Comparison of ENCODE assay signal across 10 cellular contexts in genomic region chr2:223959688-223960087, GRCh38. TPM values are rescaled to one million over a fixed set of nuclear protein-coding genes. Genes with fewer than 3 reads are reported as not detected.
DNase-seq lines count a peak whose midpoint lies in the region; ATAC-seq and TF ChIP-seq lines count a peak whose summit lies in the region.
"Had no signal": no experiment of that assay in that cellular context is flagged by ENCODE, and none has a peak within 500 bp of the region (broad histone marks: within the 10 kb centered on the region; RNA-seq: fewer than 3 reads in every experiment).

No MANE protein-coding gene starts in this region.

- no peak overlapping the region for H3K27ac ChIP-seq in A673 (ENCODE audit: low read depth, low read length, poor library complexity, severe bottlenecking)
- H3K27ac ChIP-seq in HEK293 (ENCODE audit: extremely low read depth, low read depth, low read length) = no peak overlapping the region
- H3K27ac ChIP-seq: right atrium auricular region had no signal

- H3K27me3 ChIP-seq in A673 (replicated peaks; ENCODE audit: insufficient read depth, low read depth, low read length, poor library complexity) = no peaks in the 10 kb centered on the region
- H3K27me3 ChIP-seq: right atrium auricular region had no signal

- in situ Hi-C loops in astrocyte of the spinal cord (cut with HindIII; ENCODE audit: low sequenced_read_pairs) = no loop called here

- H3K9me3 ChIP-seq in A673 (ENCODE audit: low read depth, low read length, poor library complexity, severe bottlenecking) (no peaks in the 10 kb centered on the region), HEK293 (ENCODE audit: control insufficient read depth, insufficient read depth, low read depth, low read length) (no peaks in the 10 kb centered on the region)
- H3K9me3 ChIP-seq: right atrium auricular region had no signal

- ATAC-seq in GM19023 (IDR thresholded peaks at IDR 0.05; ENCODE audit: unreplicated experiment) = no peak

- H3K36me3 ChIP-seq in A673 (ENCODE audit: insufficient read depth, low read length, poor library complexity, severe bottlenecking) = peaks cover 39% of the 10 kb centered on the region
- peaks cover 28 to 42% of the 10 kb centered on the region in 2 experiments for H3K36me3 ChIP-seq in HEK293 (ENCODE audit: control insufficient read depth in 2 of 2, insufficient read depth in 1 of 2, low read length in 2 of 2)

- H3K4me3 ChIP-seq in A673 (ENCODE audit: low read depth, low read length, poor library complexity, severe bottlenecking) (peak overlapping the region; percentile 11), HEK293 (ENCODE audit: low read depth, low read length) (no peak overlapping the region), astrocyte of the spinal cord (ENCODE audit: low read depth, low read length) (no peak overlapping the region)
- H3K4me3 ChIP-seq: right atrium auricular region had no signal

- H3K4me1 ChIP-seq in A673 (ENCODE audit: insufficient read depth, low read length, poor library complexity, severe bottlenecking) (peaks cover 51% of the 10 kb centered on the region), HEK293 (ENCODE audit: control insufficient read depth, insufficient read depth, low read length) (peaks cover 14% of the 10 kb centered on the region)

- CTCF ChIA-PET in A673 (lab: Charles Lee) = no interaction called here
- CTCF ChIA-PET in HEK293 (lab: Yijun Ruan, JAX) = no interaction called here

- peak; percentile 57 for DNase-seq in A673 (ENCODE audit: low spot score)
- DNase-seq in astrocyte of the spinal cord (ENCODE audit: low read depth, low spot score) = peak; percentile 59
- peak; percentile 86 for DNase-seq in medulla oblongata (ENCODE audit: extremely low spot score)
- no peak for DNase-seq in RKO (ENCODE audit: low spot score)
- no peak for DNase-seq in activated gamma-delta T cell treated with Interleukin-2 at 50 U/mL for 16 hours
- DNase-seq in NK-92 (lab: John Stamatoyannopoulos, UW; ENCODE audit: unreplicated experiment) = no peak
- DNase-seq: NCI-H1105 had no signal

- no peak for TF ChIP-seq CTCF in A673 (conservative IDR thresholded peaks at IDR 0.05; ENCODE audit: low read depth, low read length)
- no peak for TF ChIP-seq CTCF in HEK293 (tag by site-specific recombination; IDR thresholded peaks at IDR 0.05)
- TF ChIP-seq CTCF in astrocyte of the spinal cord (IDR thresholded peaks at IDR 0.05; ENCODE audit: low read depth, low read length) = no peak

- POLR2A ChIA-PET in A673 (lab: Charles Lee; ENCODE audit: low non-redundant PET) (no interaction called here), HEK293 (lab: Yijun Ruan, JAX) (no interaction called here)

- intact Hi-C loops in A673 (cut with micrococcal nuclease; ENCODE audit: unreplicated experiment) = no loop called here

- BruUV-seq in A673 (replicated peaks; lab: Mats Ljungman, UMichigan) = no TSS peak

TF ChIP-seq in HEK293, 187 proteins besides CTCF, POLR2A, EP300 and RAD21:
- TF ChIP-seq GLIS1 (tag by site-specific recombination; IDR thresholded peaks at IDR 0.05) (peak; percentile 78), ZIC2 (tag by site-specific recombination; IDR thresholded peaks at IDR 0.05) (0 out of 2 replicates have a peak, but pooled peaks have one; percentile 15), ZBTB20 (tag by site-specific recombination; IDR thresholded peaks at IDR 0.05) (peak; percentile 68; the same call in 1 of the 2 replicates), ZNF10 (tag by site-specific recombination; IDR thresholded peaks at IDR 0.05) (peak; percentile 56), IKZF3 (tag by site-specific recombination; IDR thresholded peaks at IDR 0.05) (0 out of 2 replicates have a peak, but pooled peaks have one; percentile 17), ZBTB10 (tag by site-specific recombination; IDR thresholded peaks at IDR 0.05) (no peak), ZNF132 (tag by site-specific recombination; IDR thresholded peaks at IDR 0.05; ENCODE audit: borderline replicate concordance) (no peak), ZNF341 (tag by site-specific recombination; IDR thresholded peaks at IDR 0.05; ENCODE audit: low read depth) (no peak), PRDM1 (tag by site-specific recombination; IDR thresholded peaks at IDR 0.05) (peak; percentile 40; the same call in 1 of the 2 replicates), ZNF677 (tag by site-specific recombination; IDR thresholded peaks at IDR 0.05) (no peak), ZNF626 (tag by site-specific recombination; IDR thresholded peaks at IDR 0.05) (no peak)
- TF ChIP-seq, protein P1, sequence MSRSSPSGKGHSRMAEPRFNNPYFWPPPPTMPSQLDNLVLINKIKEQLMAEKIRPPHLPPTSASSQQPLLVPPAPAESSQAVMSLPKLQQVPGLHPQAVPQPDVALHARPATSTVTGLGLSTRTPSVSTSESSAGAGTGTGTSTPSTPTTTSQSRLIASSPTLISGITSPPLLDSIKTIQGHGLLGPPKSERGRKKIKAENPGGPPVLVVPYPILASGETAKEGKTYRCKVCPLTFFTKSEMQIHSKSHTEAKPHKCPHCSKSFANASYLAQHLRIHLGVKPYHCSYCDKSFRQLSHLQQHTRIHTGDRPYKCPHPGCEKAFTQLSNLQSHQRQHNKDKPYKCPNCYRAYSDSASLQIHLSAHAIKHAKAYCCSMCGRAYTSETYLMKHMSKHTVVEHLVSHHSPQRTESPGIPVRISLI (tag by site-specific recombination; IDR thresholded peaks at IDR 0.05) = 0 out of 2 replicates have a peak, but pooled peaks have one; percentile 21

RNA-seq across cellular contexts. Expression of gene MRPL44, which starts 2.4 kb away (rescaled TPM):
- 38.3 and 39.1 TPM in 2 replicates for total RNA-seq in A673 (2021)

RNA-seq across cellular contexts. Expression of gene WDFY1, which starts 14.6 kb away (rescaled TPM):
- total RNA-seq in A673 (2021) = 72.6 and 88.7 TPM in 2 replicates

Comparison
In these comparisons a context has a peak if more than half of its experiments do, and no peak if none do; other contexts are left out.
1. DNase-seq: peak in A673 (single experiment), astrocyte of the spinal cord (single experiment) and medulla oblongata (single experiment); none in RKO (single experiment), activated gamma-delta T cell treated with Interleukin-2 at 50 U/mL for 16 hours (single experiment) and NK-92 (single experiment).